11 cellular contexts compared by ENCODE assay signal in genomic region chr4:128525939-128526630, GRCh38.
DNase-seq lines count a peak whose midpoint lies in the region; ATAC-seq and TF ChIP-seq lines count a peak whose summit lies in the region.
"Had no signal": no experiment of that assay in that cellular context is flagged by ENCODE, and none has a peak within 500 bp of the region (broad histone marks: within the 10 kb centered on the region; RNA-seq: fewer than 3 reads in every experiment).

No MANE protein-coding gene starts in this region.

- H4K20me1 ChIP-seq in GM23338 (replicated peaks; ENCODE audit: insufficient read depth): no peaks in the 10 kb centered on the region

- no peaks in the 10 kb centered on the region for H3K79me2 ChIP-seq in GM23338 (replicated peaks; ENCODE audit: insufficient read depth)

- no peak overlapping the region for H2AFZ ChIP-seq in GM23338

- peak overlapping the region; percentile 23; the same call in 1 of the 2 replicates for H3K27ac Mint-ChIP-seq in GM23338
- H3K27ac Mint-ChIP-seq in activated T-helper 1 cell treated with anti-CD3 and anti-CD28 coated beads, Interleukin-12 subunit alpha, Interleukin-12 subunit beta, Interleukin-2, Interleukin-4 antibody, amounts not matched to agents 30 ng/mL and 10 ng/mL and 1 ng/mL, durations not matched to agents 14 hours and 24 hours and 36 hours: no peak overlapping the region
- H3K27ac Mint-ChIP-seq: activated naive CD4-positive, alpha-beta T cell treated with anti-CD3 and anti-CD28 coated beads, Interleukin-2, amount 50 U/mL, for 24 hours had no signal

- H3K27ac ChIP-seq in GM23338 (ENCODE audit: low read depth) (no peak overlapping the region), SJCRH30 (peak overlapping the region; percentile 73)

- H3F3A ChIP-seq in GM23338 (replicated peaks; ENCODE audit: low read depth): no peaks in the 10 kb centered on the region

- no peak for TF ChIP-seq CTCF in GM23338 (conservative IDR thresholded peaks at IDR 0.05; ENCODE audit: low read depth in 2 of 2)

- H3K4me3 ChIP-seq in GM23338: no peak overlapping the region
- H3K4me3 ChIP-seq in SJCRH30: no peak overlapping the region
- no peak overlapping the region for H3K4me3 ChIP-seq in skeletal muscle cell (ENCODE audit: low read depth, low read length)

- H3K4me1 ChIP-seq in GM23338 (ENCODE audit: insufficient read depth): peaks cover 14% of the 10 kb centered on the region; the same call in 1 of the 2 replicates
- peaks cover 41% of the 10 kb centered on the region for H3K4me1 ChIP-seq in SJCRH30

- H3K27me3 ChIP-seq in GM23338 (ENCODE audit: insufficient read depth) (no peaks in the 10 kb centered on the region), SJCRH30 (no peaks in the 10 kb centered on the region)

- H3K9me2 ChIP-seq in GM23338 (ENCODE audit: insufficient read depth): no peaks in the 10 kb centered on the region

- H3K27me3 Mint-ChIP-seq in GM23338 (ENCODE audit: insufficient read depth, low read depth, poor library complexity): peaks cover 3% of the 10 kb centered on the region
- no peaks in the 10 kb centered on the region for H3K27me3 Mint-ChIP-seq in activated T-cell treated with anti-CD3 and anti-CD28 coated beads, Interleukin-2, amount 50 U/mL, for 4 hours (ENCODE audit: low read depth)
- H3K27me3 Mint-ChIP-seq in activated T-helper 1 cell treated with anti-CD3 and anti-CD28 coated beads, Interleukin-12 subunit alpha, Interleukin-12 subunit beta, Interleukin-2, Interleukin-4 antibody, amounts not matched to agents 30 ng/mL and 10 ng/mL and 1 ng/mL, durations not matched to agents 14 hours and 24 hours and 36 hours (ENCODE audit: insufficient read depth): peaks cover 8% of the 10 kb centered on the region

- H3K9me3 Mint-ChIP-seq in GM23338: no peaks in the 10 kb centered on the region
- H3K9me3 Mint-ChIP-seq in activated T-cell treated with anti-CD3 and anti-CD28 coated beads, Interleukin-2, amount 50 U/mL, for 4 hours: no peaks in the 10 kb centered on the region
- no peaks in the 10 kb centered on the region for H3K9me3 Mint-ChIP-seq in activated T-helper 1 cell treated with anti-CD3 and anti-CD28 coated beads, Interleukin-12 subunit alpha, Interleukin-12 subunit beta, Interleukin-2, Interleukin-4 antibody, amounts not matched to agents 30 ng/mL and 10 ng/mL and 1 ng/mL, durations not matched to agents 14 hours and 24 hours and 36 hours
- H3K9me3 Mint-ChIP-seq: activated naive CD4-positive, alpha-beta T cell treated with anti-CD3 and anti-CD28 coated beads, Interleukin-2, amount 50 U/mL, for 24 hours had no signal

- H3K36me3 ChIP-seq in GM23338 (ENCODE audit: insufficient read depth): no peaks in the 10 kb centered on the region
- no peaks in the 10 kb centered on the region for H3K36me3 ChIP-seq in SJCRH30

- H3K36me3 Mint-ChIP-seq in GM23338 (ENCODE audit: low read depth): no peaks in the 10 kb centered on the region
- H3K36me3 Mint-ChIP-seq in activated T-cell treated with anti-CD3 and anti-CD28 coated beads, Interleukin-2, amount 50 U/mL, for 4 hours (ENCODE audit: insufficient read depth): no peaks in the 10 kb centered on the region
- no peaks in the 10 kb centered on the region for H3K36me3 Mint-ChIP-seq in activated T-helper 1 cell treated with anti-CD3 and anti-CD28 coated beads, Interleukin-12 subunit alpha, Interleukin-12 subunit beta, Interleukin-2, Interleukin-4 antibody, amounts not matched to agents 30 ng/mL and 10 ng/mL and 1 ng/mL, durations not matched to agents 14 hours and 24 hours and 36 hours (ENCODE audit: low read depth)
- H3K36me3 Mint-ChIP-seq: activated naive CD4-positive, alpha-beta T cell treated with anti-CD3 and anti-CD28 coated beads, Interleukin-2, amount 50 U/mL, for 24 hours had no signal

- ATAC-seq in GM23338: peak; percentile 39; the same call in 2 of the 3 replicates
- no peak for ATAC-seq in activated T-cell treated with anti-CD3 and anti-CD28 coated beads, Interleukin-2, amount 50 U/mL, for 4 hours

- intact Hi-C loops in activated T-helper 1 cell treated with anti-CD3 and anti-CD28 coated beads, Interleukin-12 subunit alpha, Interleukin-12 subunit beta, Interleukin-2, Interleukin-4 antibody, amounts not matched to agents 30 ng/mL and 10 ng/mL and 1 ng/mL, durations not matched to agents 14 hours and 24 hours and 36 hours (cut with micrococcal nuclease): no loop called here

- H3K4me1 Mint-ChIP-seq in GM23338: peaks cover 32% of the 10 kb centered on the region
- H3K4me1 Mint-ChIP-seq in activated T-cell treated with anti-CD3 and anti-CD28 coated beads, Interleukin-2, amount 50 U/mL, for 4 hours (ENCODE audit: low read depth): no peaks in the 10 kb centered on the region
- peaks cover 8% of the 10 kb centered on the region for H3K4me1 Mint-ChIP-seq in activated T-helper 1 cell treated with anti-CD3 and anti-CD28 coated beads, Interleukin-12 subunit alpha, Interleukin-12 subunit beta, Interleukin-2, Interleukin-4 antibody, amounts not matched to agents 30 ng/mL and 10 ng/mL and 1 ng/mL, durations not matched to agents 14 hours and 24 hours and 36 hours (ENCODE audit: low read depth)

- no peak for DNase-seq in GM23338 (ENCODE audit: low spot score)
- DNase-seq in SJCRH30: peak; percentile 48 to 75
- peak; percentile 56 for DNase-seq in fibroblast of peridontal ligament (ENCODE audit: extremely low read depth)
- DNase-seq in skeletal muscle cell (ENCODE audit: low read depth): peak; percentile 66
- DNase-seq in NCI-H524 (lab: John Stamatoyannopoulos, UW): no peak
- no peak for DNase-seq in activated T-cell treated with anti-CD3 and anti-CD28 coated beads, Interleukin-2, amount 50 U/mL, for 4 hours
- DNase-seq in activated T-helper 1 cell treated with anti-CD3 and anti-CD28 coated beads, Interleukin-12 subunit alpha, Interleukin-12 subunit beta, Interleukin-2, Interleukin-4 antibody, amounts not matched to agents 30 ng/mL and 10 ng/mL and 1 ng/mL, durations not matched to agents 14 hours and 24 hours and 36 hours (ENCODE audit: low spot score): no peak
- no peak for DNase-seq in A172 (ENCODE audit: low spot score)
- DNase-seq: activated CD4-positive, alpha-beta T cell treated with anti-CD3 and anti-CD28 coated beads for 4 hours; NCI-H2029 had no signal

- no peak overlapping the region for H3K4me3 Mint-ChIP-seq in GM23338
- no peak overlapping the region for H3K4me3 Mint-ChIP-seq in activated T-cell treated with anti-CD3 and anti-CD28 coated beads, Interleukin-2, amount 50 U/mL, for 4 hours
- H3K4me3 Mint-ChIP-seq in activated T-helper 1 cell treated with anti-CD3 and anti-CD28 coated beads, Interleukin-12 subunit alpha, Interleukin-12 subunit beta, Interleukin-2, Interleukin-4 antibody, amounts not matched to agents 30 ng/mL and 10 ng/mL and 1 ng/mL, durations not matched to agents 14 hours and 24 hours and 36 hours: no peak overlapping the region
- H3K4me3 Mint-ChIP-seq: activated naive CD4-positive, alpha-beta T cell treated with anti-CD3 and anti-CD28 coated beads, Interleukin-2, amount 50 U/mL, for 24 hours had no signal

- H3K9me3 ChIP-seq in SJCRH30 (replicated peaks): no peaks in the 10 kb centered on the region

- H3K4me2 ChIP-seq in GM23338: no peak overlapping the region; the same call in 1 of the 2 replicates

Comparison
In these comparisons a context has a peak if more than half of its experiments do, and no peak if none do; other contexts are left out.
1. DNase-seq: peak in SJCRH30 (2 of 2), fibroblast of peridontal ligament (single experiment) and skeletal muscle cell (single experiment); none in GM23338 (single experiment), NCI-H524 (0 of 2), activated T-cell treated with anti-CD3 and anti-CD28 coated beads, Interleukin-2, amount 50 U/mL, for 4 hours (single experiment), activated T-helper 1 cell treated with anti-CD3 and anti-CD28 coated beads, Interleukin-12 subunit alpha, Interleukin-12 subunit beta, Interleukin-2, Interleukin-4 antibody, amounts not matched to agents 30 ng/mL and 10 ng/mL and 1 ng/mL, durations not matched to agents 14 hours and 24 hours and 36 hours (single experiment) and A172 (single experiment).